In genomic region chr12:114069507-114069906, GRCh38 we compare ENCODE assay signal across 17 cellular contexts.
DNase-seq lines count a peak whose midpoint lies in the region; ATAC-seq and TF ChIP-seq lines count a peak whose summit lies in the region.
"Had no signal": no experiment of that assay in that cellular context is flagged by ENCODE, and none has a peak within 500 bp of the region (broad histone marks: within the 10 kb centered on the region; RNA-seq: fewer than 3 reads in every experiment).

No MANE protein-coding gene starts in this region.

- H3K9me3 ChIP-seq in PC-3 (ENCODE audit: low read length) (no peaks in the 10 kb centered on the region), prostate gland (no peaks in the 10 kb centered on the region)

- H3K36me3 ChIP-seq in GM23338 (ENCODE audit: insufficient read depth): no peaks in the 10 kb centered on the region
- no peaks in the 10 kb centered on the region for H3K36me3 ChIP-seq in PC-3 (ENCODE audit: low read depth, low read length)
- H3K36me3 ChIP-seq in prostate gland: no peaks in the 10 kb centered on the region

- H3K9me2 ChIP-seq in GM23338 (ENCODE audit: insufficient read depth) (peaks cover 28% of the 10 kb centered on the region), PC-3 (replicated peaks; ENCODE audit: low read length) (no peaks in the 10 kb centered on the region)

- ATAC-seq in GM23338 (no peak), PC-3 (peak; percentile 31; the same call in 1 of the 2 replicates), HG03378 (IDR thresholded peaks at IDR 0.05; ENCODE audit: unreplicated experiment) (no peak)
- ATAC-seq: GM12878, HCT116 had no signal

- peaks cover 8% of the 10 kb centered on the region for H3K27me3 Mint-ChIP-seq in GM23338 (ENCODE audit: insufficient read depth, low read depth, poor library complexity)

- H3K4me3 Mint-ChIP-seq in GM23338: no peak overlapping the region
- H3K4me3 Mint-ChIP-seq: CD4-positive, alpha-beta memory T cell; H9 had no signal

- intact Hi-C loops in PC-3 (cut with micrococcal nuclease): no loop called here
- intact Hi-C loops in prostate gland (cut with DNase I): no loop called here

- no peak overlapping the region for H3K27ac Mint-ChIP-seq in GM23338
- H3K27ac Mint-ChIP-seq: CD4-positive, alpha-beta memory T cell; H9 had no signal

- H3K4me2 ChIP-seq in GM23338: peak overlapping the region; percentile 52
- no peak overlapping the region for H3K4me2 ChIP-seq in PC-3 (ENCODE audit: low read length)

- H3K9ac ChIP-seq in PC-3 (ENCODE audit: low read length): no peak overlapping the region
- H3K9ac ChIP-seq: GM23248 had no signal

- H3K4me1 ChIP-seq in GM23338 (ENCODE audit: insufficient read depth) (peaks cover 5% of the 10 kb centered on the region), PC-3 (ENCODE audit: insufficient read depth, low read length) (no peaks in the 10 kb centered on the region), prostate gland (replicated peaks) (no peaks in the 10 kb centered on the region)

- H3K27ac ChIP-seq in GM23338 (ENCODE audit: low read depth): no peak overlapping the region
- H3K27ac ChIP-seq in PC-3 (ENCODE audit: low read length): no peak overlapping the region
- H3K27ac ChIP-seq in prostate gland: peak overlapping the region; percentile 24 to 51
- H3K27ac ChIP-seq: GM23248 had no signal

- no peak for DNase-seq in GM23338 (ENCODE audit: low spot score)
- DNase-seq in PC-3: peak; percentile 59
- DNase-seq in prostate gland (ENCODE audit: low spot score): peak; percentile 84
- DNase-seq in activated effector memory CD4-positive, alpha-beta T cell treated with anti-CD3 and anti-CD28 coated beads, Interleukin-2, amount 50 U/mL, for 16 hours: no peak
- no peak for DNase-seq in SHP77 treated with DMSO at 0.1 percent for 48 hours (lab: John Stamatoyannopoulos, UW)
- DNase-seq: C1 segment of cervical spinal cord; Calu3; CD4-positive, alpha-beta memory T cell; COR-L47; DMS53; DMS79 treated with DMSO at 0.1 percent for 48 hours; GDM1; GM23248; H9 had no signal

- BruUV-seq in PC-3 (replicated peaks; lab: Mats Ljungman, UMichigan): no TSS peak

- CTCF ChIA-PET in PC-3 (lab: Charles Lee): no interaction called here

- H3K79me2 ChIP-seq in GM23338 (replicated peaks; ENCODE audit: insufficient read depth) (no peaks in the 10 kb centered on the region), PC-3 (ENCODE audit: low read length) (no peaks in the 10 kb centered on the region)

- POLR2A ChIA-PET in PC-3 (lab: Charles Lee; ENCODE audit: unreplicated experiment): no interaction called here

- no peak overlapping the region for H2AFZ ChIP-seq in GM23338
- H2AFZ ChIP-seq in PC-3 (ENCODE audit: low read length): no peak overlapping the region
- H2AFZ ChIP-seq: GM23248 had no signal

- WGBS in prostate gland: 32% methylated on average over 2 of the region's 2 CpGs

- TF ChIP-seq CTCF in GM23338 (conservative IDR thresholded peaks at IDR 0.05; ENCODE audit: low read depth in 2 of 2) (no peak), PC-3 (conservative IDR thresholded peaks at IDR 0.05; ENCODE audit: low read depth, low read length) (no peak), prostate gland (IDR thresholded peaks at IDR 0.05) (no peak)

- no peak for TF ChIP-seq POLR2A in prostate gland (IDR thresholded peaks at IDR 0.05)

- H3F3A ChIP-seq in GM23338 (replicated peaks; ENCODE audit: low read depth): no peaks in the 10 kb centered on the region
- no peaks in the 10 kb centered on the region for H3F3A ChIP-seq in PC-3 (ENCODE audit: low read length, unreplicated experiment)

- peaks cover 22% of the 10 kb centered on the region for H3K4me1 Mint-ChIP-seq in GM23338
- H3K4me1 Mint-ChIP-seq: CD4-positive, alpha-beta memory T cell had no signal

- 0 out of 2 replicates have a peak, but pooled peaks cover 9% of the 10 kb centered on the region for H3K27me3 ChIP-seq in GM23338 (ENCODE audit: insufficient read depth)
- peaks cover 62% of the 10 kb centered on the region for H3K27me3 ChIP-seq in PC-3 (ENCODE audit: low read length)
- H3K27me3 ChIP-seq in prostate gland (replicated peaks; ENCODE audit: insufficient read depth): no peaks in the 10 kb centered on the region

- H3K4me3 ChIP-seq in GM23338: no peak overlapping the region
- no peak overlapping the region for H3K4me3 ChIP-seq in PC-3 (ENCODE audit: low read length)
- H3K4me3 ChIP-seq in prostate gland: no peak overlapping the region
- H3K4me3 ChIP-seq: GM12878, GM23248 had no signal

- H4K20me1 ChIP-seq in GM23338 (replicated peaks; ENCODE audit: insufficient read depth) (no peaks in the 10 kb centered on the region), PC-3 (ENCODE audit: low read length) (no peaks in the 10 kb centered on the region)

- H3K36me3 Mint-ChIP-seq in GM23338 (ENCODE audit: low read depth): peaks cover 1% of the 10 kb centered on the region; the same call in 1 of the 3 replicates
- H3K36me3 Mint-ChIP-seq: CD4-positive, alpha-beta memory T cell had no signal

- H3K9me3 Mint-ChIP-seq in GM23338: peaks cover 7% of the 10 kb centered on the region; the same call in 2 of the 3 replicates

TF ChIP-seq in GM23338, 12 proteins besides CTCF, POLR2A, EP300 and RAD21:
- no peak for TF ChIP-seq POLR2AphosphoS5 (IDR thresholded peaks at IDR 0.05; ENCODE audit: low read depth)
- no peak for TF ChIP-seq ZNF114 (CRISPR knock-in tag; IDR thresholded peaks at IDR 0.05)
- TF ChIP-seq NANOG (IDR thresholded peaks at IDR 0.05; ENCODE audit: borderline replicate concordance): no peak
TF ChIP-seq in GM23338: peak in this region for 0.

Comparison
In these comparisons a context has a peak if more than half of its experiments do, and no peak if none do; other contexts are left out.
1. DNase-seq: peak in PC-3 (single experiment) and prostate gland (single experiment); none in GM23338 (single experiment), activated effector memory CD4-positive, alpha-beta T cell treated with anti-CD3 and anti-CD28 coated beads, Interleukin-2, amount 50 U/mL, for 16 hours (single experiment) and SHP77 treated with DMSO at 0.1 percent for 48 hours (single experiment).
2. H3K27ac ChIP-seq: peak in prostate gland (2 of 2); none in GM23338 (single experiment) and PC-3 (single experiment).